Comparison of ENCODE assay signal across 15 cellular contexts in genomic region chr21:36704281-36704957, GRCh38. TPM values are rescaled to one million over a fixed set of nuclear protein-coding genes. Genes with fewer than 3 reads are reported as not detected.
A peak's percentile ranks its signal among the peaks of the same experiment; 100 is the strongest.
DNase-seq lines count a peak whose midpoint lies in the region; ATAC-seq and TF ChIP-seq lines count a peak whose summit lies in the region.
"Had no signal": no experiment of that assay in that cellular context is flagged by ENCODE, and none has a peak within 500 bp of the region (broad histone marks: within the 10 kb centered on the region; RNA-seq: fewer than 3 reads in every experiment).

No MANE protein-coding gene starts in this region.

- ATAC-seq in HG02571 (IDR thresholded peaks at IDR 0.05; ENCODE audit: unreplicated experiment) = no peak
- ATAC-seq: activated CD4-positive, CD25-positive, alpha-beta regulatory T cell treated with anti-CD3 and anti-CD28 coated beads, Interleukin-2, amount 50 U/mL, for 24 hours; GM12878 had no signal

- TF ChIP-seq CTCF in VCaP (conservative IDR thresholded peaks at IDR 0.05) (no peak), kidney epithelial cell (IDR thresholded peaks at IDR 0.05; ENCODE audit: insufficient read depth, low read length, poor library complexity, severe bottlenecking) (no peak), stomach (IDR thresholded peaks at IDR 0.05) (no peak)

- 19 to 39% (median 24%) methylated on average over 26 to 49 of the region's 49 CpGs for WGBS in stomach, 5 donors

- H3K27ac ChIP-seq in VCaP = peak overlapping the region; percentile 100
- peak overlapping the region; percentile 30 to 89 (median 55) for H3K27ac ChIP-seq in stomach
- H3K27ac ChIP-seq: esophagus muscularis mucosa, vagina had no signal

- H3K4me3 ChIP-seq in kidney epithelial cell (ENCODE audit: low read depth, low read length) (peak overlapping the region; percentile 26), stomach (peak overlapping the region; percentile 17 to 69 (median 44))
- H3K4me3 ChIP-seq: GM12878, vagina had no signal

- H3K36me3 ChIP-seq in kidney epithelial cell (ENCODE audit: control insufficient read depth, insufficient read depth, low read length) (no peaks in the 10 kb centered on the region), stomach (no peaks in the 10 kb centered on the region)
- H3K36me3 ChIP-seq: esophagus muscularis mucosa, vagina had no signal

- H3K4me1 ChIP-seq in stomach = peaks cover 63 to 83% (median 78%) of the 10 kb centered on the region in 4 donors

- peak; percentile 28 to 31 for DNase-seq in activated T-cell treated with anti-CD3 and anti-CD28 coated beads, Interleukin-2, amount 50 U/mL, for 48 hours
- DNase-seq in activated T-cell treated with anti-CD3 and anti-CD28 coated beads, Interleukin-2, amount 50 U/mL, for 1 hour = no peak
- DNase-seq in kidney epithelial cell (ENCODE audit: low read depth) (no peak), stomach (no peak), SIG-M5 (lab: John Stamatoyannopoulos, UW) (no peak), DMS53 (lab: John Stamatoyannopoulos, UW) (no peak)
- DNase-seq: NCI-H2081; stimulated activated CD4-positive, alpha-beta T cell treated with anti-CD3 and anti-CD28 coated beads, Interleukin-2, amount 100 ng/mL, for 24 hours had no signal

- intact Hi-C loops in stomach (cut with DNase I; ENCODE audit: low total_unique reads) = no loop called here

- H3K27me3 ChIP-seq in kidney epithelial cell (ENCODE audit: control insufficient read depth, insufficient read depth, low read length) (peaks cover 97% of the 10 kb centered on the region), stomach (peaks cover 37 to 100% (median 100%) of the 10 kb centered on the region in 3 donors)

- no peak for TF ChIP-seq POLR2A in stomach (IDR thresholded peaks at IDR 0.05)

- no peaks in the 10 kb centered on the region for H3K9me3 ChIP-seq in stomach
- H3K9me3 ChIP-seq: esophagus muscularis mucosa, vagina had no signal

- TF ChIP-seq EP300 in stomach (IDR thresholded peaks at IDR 0.05) = no peak

RNA-seq across cellular contexts. Expression of gene SIM2, which starts 5.5 kb away (rescaled TPM):
- total RNA-seq in kidney epithelial cell (9.5 and 16.3 TPM in 2 replicates), stomach (10 to 100 TPM in 4 of 5 donors, not detected in 1; 11.2 to 28.3 (median 20.4) TPM)
- polyA plus RNA-seq in stomach = 10 to 100 TPM in 1 of 3 donors, 1 to 10 TPM in 2; 3.3 to 14.0 (median 6.9) TPM
- total RNA-seq: posterior vena cava, vagina had no signal

Comparison
In these comparisons a context has a peak if more than half of its experiments do, and no peak if none do; other contexts are left out.
1. DNase-seq: peak in activated T-cell treated with anti-CD3 and anti-CD28 coated beads, Interleukin-2, amount 50 U/mL, for 48 hours (2 of 2); none in activated T-cell treated with anti-CD3 and anti-CD28 coated beads, Interleukin-2, amount 50 U/mL, for 1 hour (single experiment), kidney epithelial cell (single experiment), stomach (single experiment), SIG-M5 (single experiment) and DMS53 (single experiment).